ENCODE assay signal across 1 cellular context in the genomic region with DNA sequence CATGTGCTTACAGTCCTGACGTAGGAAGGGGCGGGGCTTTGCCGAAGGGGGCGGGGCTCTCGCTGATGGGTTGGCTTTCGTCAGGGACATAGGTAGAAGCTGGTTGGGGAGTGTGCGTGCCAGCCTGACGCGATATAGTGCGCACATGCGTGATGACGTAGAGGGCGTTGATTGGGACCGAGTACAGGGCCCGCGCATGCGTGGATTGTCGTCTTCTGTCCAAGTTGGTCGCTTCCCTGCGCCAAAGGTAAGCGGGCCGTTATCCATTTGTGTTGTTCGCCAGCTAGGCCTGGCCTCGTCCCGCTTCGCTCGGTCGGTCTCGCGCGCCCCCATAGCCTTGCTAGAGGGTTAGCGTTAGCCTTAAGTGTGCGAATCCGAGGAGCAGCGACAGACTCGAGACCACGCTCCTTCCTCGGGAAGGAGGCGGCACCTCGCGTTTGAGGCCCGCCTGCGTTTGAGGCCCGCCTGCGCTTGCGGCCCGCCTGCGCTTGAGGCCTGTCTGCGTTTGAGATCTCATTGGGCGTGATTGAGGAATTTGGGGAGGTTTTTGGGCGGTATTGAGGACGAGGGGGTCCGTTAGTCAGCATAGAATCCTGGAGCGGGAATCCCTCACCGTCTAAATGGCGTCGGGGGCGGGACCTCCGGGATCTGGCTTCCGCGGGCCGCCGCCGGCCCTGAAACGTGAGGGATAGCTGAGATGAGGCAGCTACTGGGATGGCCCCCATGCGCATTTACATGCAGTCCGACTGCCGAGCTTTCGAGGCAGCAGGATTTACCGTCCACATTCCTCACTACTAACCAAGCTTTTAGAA.
A peak's percentile ranks its signal among the peaks of the same experiment; 100 is the strongest.
TF ChIP-seq lines count a peak whose summit lies in the region.

TSS of gene XRCC6 (plus strand) at position 197 of the 812 bp plus-strand sequence. CDS start 710 bp downstream, outside the sequence.

TF ChIP-seq in HepG2, 621 proteins besides CTCF, POLR2A, EP300 and RAD21 (continued from another document and continues in another):
- TF ChIP-seq, protein P1, sequence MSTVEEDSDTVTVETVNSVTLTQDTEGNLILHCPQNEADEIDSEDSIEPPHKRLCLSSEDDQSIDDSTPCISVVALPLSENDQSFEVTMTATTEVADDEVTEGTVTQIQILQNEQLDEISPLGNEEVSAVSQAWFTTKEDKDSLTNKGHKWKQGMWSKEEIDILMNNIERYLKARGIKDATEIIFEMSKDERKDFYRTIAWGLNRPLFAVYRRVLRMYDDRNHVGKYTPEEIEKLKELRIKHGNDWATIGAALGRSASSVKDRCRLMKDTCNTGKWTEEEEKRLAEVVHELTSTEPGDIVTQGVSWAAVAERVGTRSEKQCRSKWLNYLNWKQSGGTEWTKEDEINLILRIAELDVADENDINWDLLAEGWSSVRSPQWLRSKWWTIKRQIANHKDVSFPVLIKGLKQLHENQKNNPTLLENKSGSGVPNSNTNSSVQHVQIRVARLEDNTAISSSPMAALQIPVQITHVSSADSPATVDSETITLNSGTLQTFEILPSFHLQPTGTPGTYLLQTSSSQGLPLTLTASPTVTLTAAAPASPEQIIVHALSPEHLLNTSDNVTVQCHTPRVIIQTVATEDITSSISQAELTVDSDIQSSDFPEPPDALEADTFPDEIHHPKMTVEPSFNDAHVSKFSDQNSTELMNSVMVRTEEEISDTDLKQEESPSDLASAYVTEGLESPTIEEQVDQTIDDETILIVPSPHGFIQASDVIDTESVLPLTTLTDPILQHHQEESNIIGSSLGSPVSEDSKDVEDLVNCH (CRISPR knock-in tag; IDR thresholded peaks at IDR 0.05), result no peak
- TF ChIP-seq, protein P2, sequence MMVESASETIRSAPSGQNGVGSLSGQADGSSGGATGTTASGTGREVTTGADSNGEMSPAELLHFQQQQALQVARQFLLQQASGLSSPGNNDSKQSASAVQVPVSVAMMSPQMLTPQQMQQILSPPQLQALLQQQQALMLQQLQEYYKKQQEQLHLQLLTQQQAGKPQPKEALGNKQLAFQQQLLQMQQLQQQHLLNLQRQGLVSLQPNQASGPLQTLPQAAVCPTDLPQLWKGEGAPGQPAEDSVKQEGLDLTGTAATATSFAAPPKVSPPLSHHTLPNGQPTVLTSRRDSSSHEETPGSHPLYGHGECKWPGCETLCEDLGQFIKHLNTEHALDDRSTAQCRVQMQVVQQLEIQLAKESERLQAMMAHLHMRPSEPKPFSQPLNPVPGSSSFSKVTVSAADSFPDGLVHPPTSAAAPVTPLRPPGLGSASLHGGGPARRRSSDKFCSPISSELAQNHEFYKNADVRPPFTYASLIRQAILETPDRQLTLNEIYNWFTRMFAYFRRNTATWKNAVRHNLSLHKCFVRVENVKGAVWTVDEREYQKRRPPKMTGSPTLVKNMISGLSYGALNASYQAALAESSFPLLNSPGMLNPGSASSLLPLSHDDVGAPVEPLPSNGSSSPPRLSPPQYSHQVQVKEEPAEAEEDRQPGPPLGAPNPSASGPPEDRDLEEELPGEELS (CRISPR knock-in tag; IDR thresholded peaks at IDR 0.05), result no peak
- TF ChIP-seq GTF3A (CRISPR knock-in tag; conservative IDR thresholded peaks at IDR 0.05) (0 out of 2 replicates have a peak, but pooled peaks have one; percentile 60), HNF1A (IDR thresholded peaks at IDR 0.05; ENCODE audit: low read depth) (no peak), HNF1A (CRISPR knock-in tag; IDR thresholded peaks at IDR 0.05; ENCODE audit: borderline replicate concordance) (peak; percentile 34; the same call in 1 of the 2 replicates), KDM1A (CRISPR knock-in tag; IDR thresholded peaks at IDR 0.05) (no peak), SP140L (CRISPR knock-in tag; IDR thresholded peaks at IDR 0.05; ENCODE audit: borderline replicate concordance) (no peak; the same call in 1 of the 2 replicates), ATM (IDR thresholded peaks at IDR 0.05; ENCODE audit: borderline replicate concordance) (no peak), ZBTB25 (CRISPR knock-in tag; IDR thresholded peaks at IDR 0.05) (peak; percentile 3; the same call in 1 of the 2 replicates), ZSCAN12 (CRISPR knock-in tag; IDR thresholded peaks at IDR 0.05) (no peak), BRD4 (CRISPR knock-in tag; IDR thresholded peaks at IDR 0.05) (peak; percentile 10; the same call in 1 of the 2 replicates), ZNF235 (CRISPR knock-in tag; IDR thresholded peaks at IDR 0.05; ENCODE audit: borderline replicate concordance) (peak; percentile 70; the same call in 1 of the 2 replicates), DDIT3 (CRISPR knock-in tag; IDR thresholded peaks at IDR 0.05) (no peak), ZNF790 (CRISPR knock-in tag; IDR thresholded peaks at IDR 0.05; ENCODE audit: borderline replicate concordance) (no peak), ZFY (CRISPR knock-in tag; IDR thresholded peaks at IDR 0.05) (peak; percentile 99), ZNF350 (CRISPR knock-in tag; IDR thresholded peaks at IDR 0.05; ENCODE audit: borderline replicate concordance, low read depth) (no peak; the same call in 1 of the 2 replicates), FLYWCH1 (CRISPR knock-in tag; IDR thresholded peaks at IDR 0.05) (no peak), ISL2 (CRISPR knock-in tag; IDR thresholded peaks at IDR 0.05) (no peak), NFKBIZ (CRISPR knock-in tag; IDR thresholded peaks at IDR 0.05) (no peak), ZNF329 (CRISPR knock-in tag; IDR thresholded peaks at IDR 0.05; ENCODE audit: low read depth) (peak; percentile 65; the same call in 1 of the 2 replicates), RFX1 (IDR thresholded peaks at IDR 0.05) (no peak), MATR3 (CRISPR knock-in tag; IDR thresholded peaks at IDR 0.05) (no peak), ETV6 (CRISPR knock-in tag; conservative IDR thresholded peaks at IDR 0.05) (no peak), RERE (CRISPR knock-in tag; IDR thresholded peaks at IDR 0.05; ENCODE audit: low read depth) (no peak), SOX13 (IDR thresholded peaks at IDR 0.05) (no peak), SOX13 (CRISPR knock-in tag; conservative IDR thresholded peaks at IDR 0.05 in 1 of 2, IDR thresholded peaks at IDR 0.05 in 1 of 2) (no peak), PLRG1 (conservative IDR thresholded peaks at IDR 0.05) (no peak), ZNF776 (CRISPR knock-in tag; IDR thresholded peaks at IDR 0.05) (no peak), KDM2A (CRISPR knock-in tag; IDR thresholded peaks at IDR 0.05; ENCODE audit: borderline replicate concordance, low read depth) (peak; percentile 79; the same call in 1 of the 2 replicates), SOX5 (CRISPR knock-in tag; IDR thresholded peaks at IDR 0.05; ENCODE audit: borderline replicate concordance) (peak; percentile 29; the same call in 1 of the 2 replicates), YEATS2 (CRISPR knock-in tag; IDR thresholded peaks at IDR 0.05; ENCODE audit: borderline replicate concordance) (peak; percentile 86), ZNF724P (CRISPR knock-in tag; IDR thresholded peaks at IDR 0.05; ENCODE audit: borderline replicate concordance) (no peak)
- TF ChIP-seq, protein P3, sequence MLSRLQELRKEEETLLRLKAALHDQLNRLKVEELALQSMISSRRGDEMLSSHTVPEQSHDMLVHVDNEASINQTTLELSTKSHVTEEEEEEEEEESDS (CRISPR knock-in tag; IDR thresholded peaks at IDR 0.05; ENCODE audit: borderline replicate concordance), result no peak
- TF ChIP-seq, protein P4, sequence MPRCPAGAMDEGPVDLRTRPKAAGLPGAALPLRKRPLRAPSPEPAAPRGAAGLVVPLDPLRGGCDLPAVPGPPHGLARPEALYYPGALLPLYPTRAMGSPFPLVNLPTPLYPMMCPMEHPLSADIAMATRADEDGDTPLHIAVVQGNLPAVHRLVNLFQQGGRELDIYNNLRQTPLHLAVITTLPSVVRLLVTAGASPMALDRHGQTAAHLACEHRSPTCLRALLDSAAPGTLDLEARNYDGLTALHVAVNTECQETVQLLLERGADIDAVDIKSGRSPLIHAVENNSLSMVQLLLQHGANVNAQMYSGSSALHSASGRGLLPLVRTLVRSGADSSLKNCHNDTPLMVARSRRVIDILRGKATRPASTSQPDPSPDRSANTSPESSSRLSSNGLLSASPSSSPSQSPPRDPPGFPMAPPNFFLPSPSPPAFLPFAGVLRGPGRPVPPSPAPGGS (CRISPR knock-in tag; IDR thresholded peaks at IDR 0.05), result peak; percentile 79
- TF ChIP-seq, protein P5, sequence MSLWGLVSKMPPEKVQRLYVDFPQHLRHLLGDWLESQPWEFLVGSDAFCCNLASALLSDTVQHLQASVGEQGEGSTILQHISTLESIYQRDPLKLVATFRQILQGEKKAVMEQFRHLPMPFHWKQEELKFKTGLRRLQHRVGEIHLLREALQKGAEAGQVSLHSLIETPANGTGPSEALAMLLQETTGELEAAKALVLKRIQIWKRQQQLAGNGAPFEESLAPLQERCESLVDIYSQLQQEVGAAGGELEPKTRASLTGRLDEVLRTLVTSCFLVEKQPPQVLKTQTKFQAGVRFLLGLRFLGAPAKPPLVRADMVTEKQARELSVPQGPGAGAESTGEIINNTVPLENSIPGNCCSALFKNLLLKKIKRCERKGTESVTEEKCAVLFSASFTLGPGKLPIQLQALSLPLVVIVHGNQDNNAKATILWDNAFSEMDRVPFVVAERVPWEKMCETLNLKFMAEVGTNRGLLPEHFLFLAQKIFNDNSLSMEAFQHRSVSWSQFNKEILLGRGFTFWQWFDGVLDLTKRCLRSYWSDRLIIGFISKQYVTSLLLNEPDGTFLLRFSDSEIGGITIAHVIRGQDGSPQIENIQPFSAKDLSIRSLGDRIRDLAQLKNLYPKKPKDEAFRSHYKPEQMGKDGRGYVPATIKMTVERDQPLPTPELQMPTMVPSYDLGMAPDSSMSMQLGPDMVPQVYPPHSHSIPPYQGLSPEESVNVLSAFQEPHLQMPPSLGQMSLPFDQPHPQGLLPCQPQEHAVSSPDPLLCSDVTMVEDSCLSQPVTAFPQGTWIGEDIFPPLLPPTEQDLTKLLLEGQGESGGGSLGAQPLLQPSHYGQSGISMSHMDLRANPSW (CRISPR knock-in tag; IDR thresholded peaks at IDR 0.05; ENCODE audit: borderline replicate concordance), result no peak
